Comparison of ENCODE assay signal across 8 cellular contexts in genomic region chr4:127479031-127479622, GRCh38.
DNase-seq lines count a peak whose midpoint lies in the region; ATAC-seq and TF ChIP-seq lines count a peak whose summit lies in the region.

No MANE protein-coding gene starts in this region.

- H3K4me1 Mint-ChIP-seq in activated T-cell treated with anti-CD3 and anti-CD28 coated beads, Interleukin-2, amount 50 U/mL, for 4 hours (ENCODE audit: low read depth), result no peaks in the 10 kb centered on the region

- H3K9ac ChIP-seq in NT2/D1 (ENCODE audit: insufficient read length, low read depth) (no peak overlapping the region), smooth muscle cell (ENCODE audit: low read depth) (no peak overlapping the region)

- H3K4me3 Mint-ChIP-seq in activated T-cell treated with anti-CD3 and anti-CD28 coated beads, Interleukin-2, amount 50 U/mL, for 4 hours, result no peak overlapping the region

- H3K4me2 ChIP-seq in smooth muscle cell, result no peak overlapping the region

- no peaks in the 10 kb centered on the region for H3K27me3 ChIP-seq in NT2/D1 (ENCODE audit: insufficient read depth, insufficient read length)
- H3K27me3 ChIP-seq in smooth muscle cell (ENCODE audit: low read depth), result no peaks in the 10 kb centered on the region

- H3F3A ChIP-seq in smooth muscle cell (ENCODE audit: low read depth), result no peaks in the 10 kb centered on the region

- no peaks in the 10 kb centered on the region for H3K27me3 Mint-ChIP-seq in activated T-cell treated with anti-CD3 and anti-CD28 coated beads, Interleukin-2, amount 50 U/mL, for 4 hours (ENCODE audit: low read depth)

- no peak for TF ChIP-seq POLR2A in erythroblast (IDR thresholded peaks at IDR 0.05; ENCODE audit: low read length)

- H3K9me3 ChIP-seq in NT2/D1 (ENCODE audit: insufficient read depth, low read length), result no peaks in the 10 kb centered on the region
- H3K9me3 ChIP-seq in smooth muscle cell (replicated peaks; ENCODE audit: low read depth), result no peaks in the 10 kb centered on the region

- ATAC-seq in GM19035 (IDR thresholded peaks at IDR 0.05; ENCODE audit: unreplicated experiment) (peak; percentile 64), GM21619 (IDR thresholded peaks at IDR 0.05; ENCODE audit: unreplicated experiment) (no peak)
- ATAC-seq in activated T-cell treated with anti-CD3 and anti-CD28 coated beads, Interleukin-2, amount 50 U/mL, for 4 hours, result no peak

- H3K36me3 ChIP-seq in NT2/D1 (ENCODE audit: insufficient read depth, insufficient read length, low read length) (no peaks in the 10 kb centered on the region), smooth muscle cell (ENCODE audit: low read depth) (no peaks in the 10 kb centered on the region)

- no peaks in the 10 kb centered on the region for H3K9me3 Mint-ChIP-seq in activated T-cell treated with anti-CD3 and anti-CD28 coated beads, Interleukin-2, amount 50 U/mL, for 4 hours

- H3K79me2 ChIP-seq in smooth muscle cell (ENCODE audit: low read depth), result no peaks in the 10 kb centered on the region

- H3K27ac ChIP-seq in smooth muscle cell (ENCODE audit: low read depth), result no peak overlapping the region

- no peaks in the 10 kb centered on the region for H3K36me3 Mint-ChIP-seq in activated T-cell treated with anti-CD3 and anti-CD28 coated beads, Interleukin-2, amount 50 U/mL, for 4 hours (ENCODE audit: insufficient read depth)

- TF ChIP-seq CTCF in AG10803 (conservative IDR thresholded peaks at IDR 0.05; ENCODE audit: low read length) (peak; percentile 67), smooth muscle cell (IDR thresholded peaks at IDR 0.05; ENCODE audit: borderline replicate concordance, insufficient read depth, poor library complexity, severe bottlenecking) (peak; percentile 65)

- no peak overlapping the region for H3K4me3 ChIP-seq in AG10803 (ENCODE audit: low read length)
- H3K4me3 ChIP-seq in NT2/D1 (ENCODE audit: insufficient read length, low read depth), result no peak overlapping the region
- no peak overlapping the region for H3K4me3 ChIP-seq in smooth muscle cell

- no peak overlapping the region for H2AFZ ChIP-seq in smooth muscle cell (ENCODE audit: low read depth)

- no peaks in the 10 kb centered on the region for H4K20me1 ChIP-seq in smooth muscle cell (ENCODE audit: low read depth)

- H3K4me1 ChIP-seq in NT2/D1 (ENCODE audit: insufficient read depth, insufficient read length) (no peaks in the 10 kb centered on the region), smooth muscle cell (ENCODE audit: low read depth) (no peaks in the 10 kb centered on the region)

- DNase-seq in AG10803 (ENCODE audit: low read depth) (peak; percentile 54), NT2/D1 (ENCODE audit: low read depth, low spot score) (peak; percentile 18), erythroblast (lab: John Stamatoyannopoulos, UW) (peak; percentile 22 to 45), smooth muscle cell (lab: John Stamatoyannopoulos, UW; ENCODE audit: unreplicated experiment) (no peak), T-helper 1 cell (no peak)
- DNase-seq in activated T-cell treated with anti-CD3 and anti-CD28 coated beads, Interleukin-2, amount 50 U/mL, for 4 hours, result no peak

Comparison
In these comparisons a context has a peak if more than half of its experiments do, and no peak if none do; other contexts are left out.
1. DNase-seq: peak in AG10803 (single experiment), NT2/D1 (single experiment) and erythroblast (2 of 2); none in smooth muscle cell (single experiment), T-helper 1 cell (0 of 5) and activated T-cell treated with anti-CD3 and anti-CD28 coated beads, Interleukin-2, amount 50 U/mL, for 4 hours (single experiment).